9 cellular contexts compared by ENCODE assay signal in the genomic region with DNA sequence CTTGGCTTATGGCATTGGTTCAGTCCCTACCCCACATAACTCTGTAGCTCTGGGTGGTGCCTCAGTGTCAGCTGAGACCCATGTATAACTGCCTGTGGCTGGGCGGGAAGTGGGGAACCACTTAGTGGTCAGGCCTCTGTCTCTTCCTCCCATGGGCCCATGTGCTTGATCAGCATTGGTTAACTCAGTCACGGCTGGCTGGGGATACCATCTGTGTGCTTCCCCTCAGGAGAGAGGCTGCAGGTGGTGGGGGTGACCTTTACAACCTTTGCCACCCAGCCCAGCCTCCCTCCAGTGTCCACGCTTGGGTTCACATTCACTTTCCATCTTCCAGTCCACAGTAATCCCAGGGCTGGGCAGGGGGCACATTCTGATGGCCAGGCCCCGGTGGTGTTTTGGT. TPM values are rescaled to one million over a fixed set of nuclear protein-coding genes. Genes with fewer than 3 reads are reported as not detected.
DNase-seq lines count a peak whose midpoint lies in the region; ATAC-seq, FAIRE-seq and TF ChIP-seq lines count a peak whose summit lies in the region.
"Had no signal": no experiment of that assay in that cellular context is flagged by ENCODE, and none has a peak within 500 bp of the region (broad histone marks: within the 10 kb centered on the region; RNA-seq: fewer than 3 reads in every experiment).

No MANE protein-coding gene starts in this region.

- no peaks in the 10 kb centered on the region for H3K36me3 ChIP-seq in right atrium auricular region
- peaks cover 44% of the 10 kb centered on the region for H3K36me3 ChIP-seq in left ventricle myocardium inferior
- H3K36me3 ChIP-seq in small intestine (ENCODE audit: control insufficient read depth in 2 of 2, insufficient read depth in 2 of 2, low read length in 2 of 2), result peaks cover 4 to 10% of the 10 kb centered on the region in 2 donors
- H3K36me3 ChIP-seq in neural progenitor cell, result no peaks in the 10 kb centered on the region

- peak; percentile 81 for ATAC-seq in HG03354 (IDR thresholded peaks at IDR 0.05; ENCODE audit: poor library complexity, severe bottlenecking, unreplicated experiment)

- H3K4me1 Mint-ChIP-seq in neural progenitor cell, result no peaks in the 10 kb centered on the region

- peaks cover 5% of the 10 kb centered on the region for H3K27me3 Mint-ChIP-seq in neural progenitor cell (ENCODE audit: insufficient read depth, low read depth)

- no peak for TF ChIP-seq CTCF in right atrium auricular region (IDR thresholded peaks at IDR 0.05)
- TF ChIP-seq CTCF in left ventricle myocardium inferior (IDR thresholded peaks at IDR 0.05; ENCODE audit: borderline replicate concordance), result no peak
- no peak for TF ChIP-seq CTCF in neural progenitor cell (IDR thresholded peaks at IDR 0.05)

- no peak overlapping the region for H3K4me3 Mint-ChIP-seq in neural progenitor cell

- intact Hi-C loops in left ventricle myocardium inferior (cut with micrococcal nuclease), result no loop called here

- H3K36me3 Mint-ChIP-seq in neural progenitor cell, result peaks cover 22% of the 10 kb centered on the region

- no peak overlapping the region for H3K4me3 ChIP-seq in right atrium auricular region
- H3K4me3 ChIP-seq in left ventricle myocardium inferior, result no peak overlapping the region
- H3K4me3 ChIP-seq in small intestine (ENCODE audit: low read depth in 1 of 2, low read length in 2 of 2), result no peak overlapping the region
- no peak overlapping the region for H3K4me3 ChIP-seq in neural progenitor cell

- H3K4me2 ChIP-seq in neural progenitor cell, result no peak overlapping the region

- H3K4me1 ChIP-seq in right atrium auricular region (peaks cover 0 to 44% of the 10 kb centered on the region in 2 donors), left ventricle myocardium inferior (peaks cover 38% of the 10 kb centered on the region), small intestine (ENCODE audit: control insufficient read depth in 2 of 2, insufficient read depth in 1 of 2, low read depth in 1 of 2, low read length in 1 of 2) (peaks cover 7 to 14% of the 10 kb centered on the region in 2 donors), neural progenitor cell (no peaks in the 10 kb centered on the region)

- H4K20me1 ChIP-seq in neural progenitor cell (ENCODE audit: low read depth), result no peaks in the 10 kb centered on the region

- H3K27me3 ChIP-seq in right atrium auricular region (no peaks in the 10 kb centered on the region), left ventricle myocardium inferior (ENCODE audit: low read depth) (no peaks in the 10 kb centered on the region), small intestine (ENCODE audit: control insufficient read depth in 2 of 2, insufficient read depth in 2 of 2, low read length in 2 of 2) (no peaks in the 10 kb centered on the region), neural progenitor cell (no peaks in the 10 kb centered on the region)

- no peaks in the 10 kb centered on the region for H3K9me3 Mint-ChIP-seq in neural progenitor cell

- H3F3A ChIP-seq in neural progenitor cell (ENCODE audit: low read depth), result no peaks in the 10 kb centered on the region

- H3K9me3 ChIP-seq in right atrium auricular region (no peaks in the 10 kb centered on the region), left ventricle myocardium inferior (replicated peaks) (no peaks in the 10 kb centered on the region), small intestine (ENCODE audit: control insufficient read depth, low read depth) (no peaks in the 10 kb centered on the region), neural progenitor cell (ENCODE audit: low read depth) (no peaks in the 10 kb centered on the region)

- DNase-seq in right atrium auricular region (ENCODE audit: low spot score) (no peak), left ventricle myocardium inferior (no peak), small intestine (peak; percentile 64), dermis blood vessel endothelial cell (no peak), DMS79 treated with DMSO at 0.1 percent for 48 hours (lab: John Stamatoyannopoulos, UW) (no peak), neural progenitor cell (ENCODE audit: low spot score) (no peak)
- peak; percentile 48 to 68 for DNase-seq in activated CD4-positive, alpha-beta T cell treated with anti-CD3 and anti-CD28 coated beads, Interleukin-2, amount 50 U/mL, for 48 hours

- WGBS in small intestine, 3 donors, result 67 to 82% (median 68%) methylated on average over 4 of the region's 4 CpGs

- no peak overlapping the region for H2AFZ ChIP-seq in neural progenitor cell (replicated peaks)

- FAIRE-seq in small intestine (lab: Jason Lieb, UNC), result no peak
- FAIRE-seq: islet of Langerhans had no signal

- H3K9ac ChIP-seq in neural progenitor cell, result no peak overlapping the region

- H3K27ac ChIP-seq in right atrium auricular region, result peak overlapping the region; percentile 43 to 70
- no peak overlapping the region for H3K27ac ChIP-seq in left ventricle myocardium inferior (replicated peaks)
- H3K27ac ChIP-seq in small intestine (ENCODE audit: low read depth in 1 of 2, low read length in 1 of 2), result no peak overlapping the region
- no peak overlapping the region for H3K27ac ChIP-seq in neural progenitor cell

- H3K27ac Mint-ChIP-seq in neural progenitor cell, result no peak overlapping the region

- H3K79me2 ChIP-seq in neural progenitor cell (ENCODE audit: low read depth), result no peaks in the 10 kb centered on the region

RNA-seq across cellular contexts. Expression of gene NFATC3, which starts 10.3 kb away (rescaled TPM):
- total RNA-seq in right atrium auricular region, result 10 to 100 TPM; 24.5 to 45.0 TPM
- total RNA-seq in left ventricle myocardium inferior, result 20.9 TPM
- 10 to 100 TPM; 10.8 to 13.9 (median 13.6) TPM for polyA plus RNA-seq in small intestine
- 14.1 and 31.6 TPM in 2 replicates for total RNA-seq in dermis blood vessel endothelial cell
- 34.2 and 43.1 TPM in 2 replicates for total RNA-seq in neural progenitor cell (ENCODE audit: low replicate concordance)

RNA-seq across cellular contexts. Expression of gene DUS2, which starts 51.8 kb away (rescaled TPM):
- total RNA-seq in right atrium auricular region, result 1 to 10 TPM; 4.5 to 4.9 TPM
- total RNA-seq in left ventricle myocardium inferior, result 6.8 TPM
- polyA plus RNA-seq in small intestine, result 10 to 100 TPM in 1 of 3 donors, 1 to 10 TPM in 2; 7.6 to 12.1 (median 7.8) TPM
- total RNA-seq in dermis blood vessel endothelial cell, result 26.4 and 34.9 TPM in 2 replicates
- 22.7 and 22.9 TPM in 2 replicates for total RNA-seq in neural progenitor cell (ENCODE audit: low replicate concordance)

RNA-seq across cellular contexts. Expression of gene DDX28, which starts 51.8 kb away (rescaled TPM):
- total RNA-seq in right atrium auricular region (1 to 10 TPM; 4.3 to 4.8 TPM), left ventricle myocardium inferior (8.9 TPM), dermis blood vessel endothelial cell (15.1 and 19.5 TPM in 2 replicates), neural progenitor cell (ENCODE audit: low replicate concordance) (7.3 and 17.0 TPM in 2 replicates)
- 10 to 100 TPM in 1 of 3 donors, 1 to 10 TPM in 2; 3.8 to 14.6 (median 7.6) TPM for polyA plus RNA-seq in small intestine

RNA-seq across cellular contexts. Expression of gene DPEP2NB, which starts 59.1 kb away (rescaled TPM):
- not detected for total RNA-seq in right atrium auricular region
- not detected for total RNA-seq in left ventricle myocardium inferior
- polyA plus RNA-seq in small intestine, result not detected
- not detected in 2 replicates for total RNA-seq in dermis blood vessel endothelial cell
- total RNA-seq in neural progenitor cell (ENCODE audit: low replicate concordance), result not detected in 2 replicates

Comparison
In these comparisons a context has a peak if more than half of its experiments do, and no peak if none do; other contexts are left out.
1. H3K27ac ChIP-seq: peak in right atrium auricular region (2 of 2); none in left ventricle myocardium inferior (single experiment), small intestine (0 of 2) and neural progenitor cell (single experiment).
2. DNase-seq: peak in activated CD4-positive, alpha-beta T cell treated with anti-CD3 and anti-CD28 coated beads, Interleukin-2, amount 50 U/mL, for 48 hours (2 of 2) and small intestine (single experiment); none in right atrium auricular region (single experiment), left ventricle myocardium inferior (single experiment), dermis blood vessel endothelial cell (single experiment), DMS79 treated with DMSO at 0.1 percent for 48 hours (single experiment) and neural progenitor cell (single experiment).